In genomic region chr1:10824821-10825540, GRCh38 we compare ENCODE assay signal across 1 cellular context.
TF ChIP-seq lines count a peak whose summit lies in the region.

No MANE protein-coding gene starts in this region.

TF ChIP-seq in HEK293, 187 proteins besides CTCF, POLR2A, EP300 and RAD21 (continued from another document):
- no peak for TF ChIP-seq ZNF18 (tag by site-specific recombination; IDR thresholded peaks at IDR 0.05)
- 0 out of 2 replicates have a peak, but pooled peaks have one; percentile 24 for TF ChIP-seq ZNF580 (tag by site-specific recombination; IDR thresholded peaks at IDR 0.05)
- TF ChIP-seq ZNF501 (tag by site-specific recombination; IDR thresholded peaks at IDR 0.05) = no peak
- no peak for TF ChIP-seq ZNF560 (tag by site-specific recombination; IDR thresholded peaks at IDR 0.05; ENCODE audit: borderline replicate concordance)
- TF ChIP-seq HOXA7 (CRISPR knock-in tag; IDR thresholded peaks at IDR 0.05; ENCODE audit: borderline replicate concordance) = no peak
- TF ChIP-seq ZNF623 (tag by site-specific recombination; IDR thresholded peaks at IDR 0.05) = no peak
- TF ChIP-seq ZNF571 (tag by site-specific recombination; IDR thresholded peaks at IDR 0.05) = no peak
- no peak for TF ChIP-seq ZNF266 (tag by site-specific recombination; IDR thresholded peaks at IDR 0.05; ENCODE audit: low read depth)
- TF ChIP-seq ZNF843 (tag by site-specific recombination; IDR thresholded peaks at IDR 0.05) = no peak
- no peak for TF ChIP-seq ZNF791 (tag by site-specific recombination; IDR thresholded peaks at IDR 0.05)
- TF ChIP-seq ZNF610 (tag by site-specific recombination; IDR thresholded peaks at IDR 0.05; ENCODE audit: borderline replicate concordance) = no peak
- no peak for TF ChIP-seq ZNF514 (tag by site-specific recombination; IDR thresholded peaks at IDR 0.05)
- TF ChIP-seq REST (tag by site-specific recombination; IDR thresholded peaks at IDR 0.05) = no peak
- peak; percentile 57 for TF ChIP-seq GLIS2 (tag by site-specific recombination; IDR thresholded peaks at IDR 0.05)
- TF ChIP-seq PATZ1 (tag by site-specific recombination; IDR thresholded peaks at IDR 0.05) = 0 out of 2 replicates have a peak, but pooled peaks have one; percentile 13
- TF ChIP-seq BCL11A (tag by site-specific recombination; IDR thresholded peaks at IDR 0.05; ENCODE audit: low read depth) = no peak
- TF ChIP-seq ZNF639 (tag by site-specific recombination; IDR thresholded peaks at IDR 0.05) = no peak
- TF ChIP-seq ZNF777 (tag by site-specific recombination; IDR thresholded peaks at IDR 0.05; ENCODE audit: borderline replicate concordance) = no peak
- TF ChIP-seq ZNF341 (tag by site-specific recombination; IDR thresholded peaks at IDR 0.05; ENCODE audit: low read depth) = no peak
TF ChIP-seq in HEK293: peak in this region for 5.
